9 cellular contexts compared by ENCODE assay signal in the genomic region with DNA sequence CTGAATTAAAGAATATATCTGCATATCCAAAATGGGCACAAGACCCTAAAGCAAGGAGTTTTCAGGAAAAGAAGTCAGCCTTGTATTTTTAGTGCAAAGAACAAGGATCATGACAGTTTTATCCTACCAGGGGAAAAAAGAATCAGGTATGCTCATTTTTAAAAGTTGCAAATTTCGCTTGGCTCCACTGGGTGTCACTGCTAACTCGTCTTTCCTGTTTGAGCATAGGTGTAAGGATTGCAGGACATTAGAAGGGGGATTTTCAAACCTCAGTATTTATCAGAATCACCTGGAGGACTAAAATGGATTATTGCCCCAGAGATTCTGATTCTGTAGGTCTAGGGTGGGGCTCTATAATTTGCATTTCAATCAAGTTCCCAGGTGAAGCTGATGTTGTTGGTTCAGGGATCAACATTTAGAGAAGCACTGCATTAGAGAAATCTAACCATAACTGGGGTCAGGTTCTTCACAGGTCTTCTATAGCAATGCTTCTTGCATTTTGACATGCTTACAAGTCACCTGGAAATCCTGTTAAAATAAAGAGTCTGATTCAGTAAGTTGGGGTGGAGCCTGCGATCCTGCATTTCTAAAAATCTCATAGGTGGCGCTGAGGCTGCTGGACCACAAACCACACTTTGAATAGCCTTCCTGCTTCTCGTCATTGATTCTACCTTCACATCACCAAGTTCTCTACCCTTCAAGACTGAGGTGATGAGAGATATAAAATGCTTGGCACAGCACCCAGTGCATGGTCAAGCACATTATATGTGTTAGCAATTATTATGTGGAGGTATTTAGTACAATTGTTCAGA. TPM values are rescaled to one million over a fixed set of nuclear protein-coding genes. Genes with fewer than 3 reads are reported as not detected.
DNase-seq lines count a peak whose midpoint lies in the region; ATAC-seq and TF ChIP-seq lines count a peak whose summit lies in the region.
"Had no signal": no experiment of that assay in that cellular context is flagged by ENCODE, and none has a peak within 500 bp of the region (broad histone marks: within the 10 kb centered on the region; RNA-seq: fewer than 3 reads in every experiment).

No MANE protein-coding gene starts in this region.

- no peak overlapping the region for H3K4me3 Mint-ChIP-seq in H9

- no peak overlapping the region for H3K9ac ChIP-seq in H9 (ENCODE audit: extremely low read depth, insufficient read length, low read length)

- intact Hi-C loops in ovary (cut with DNase I) = no loop called here

- H4K8ac ChIP-seq in H9 (replicated peaks; ENCODE audit: insufficient read length, low read depth, low read length) = no peak overlapping the region

- no peaks in the 10 kb centered on the region for H3K9me3 Mint-ChIP-seq in H9

- H4K20me1 ChIP-seq in H9 (ENCODE audit: control insufficient read depth, insufficient read depth, insufficient read length) = no peaks in the 10 kb centered on the region

- no peaks in the 10 kb centered on the region for H3K27me3 Mint-ChIP-seq in H9 (ENCODE audit: low read depth)

- peak; percentile 26 for DNase-seq in Daoy (ENCODE audit: low read depth)
- peak; percentile 28 for DNase-seq in H9
- peak; percentile 39 for DNase-seq in NCI-H2107 (lab: John Stamatoyannopoulos, UW)
- no peak for DNase-seq in astrocyte of the spinal cord (ENCODE audit: low read depth, low spot score)
- DNase-seq in middle frontal gyrus (ENCODE audit: extremely low spot score, low spot score) = peak; percentile 27
- no peak for DNase-seq in activated effector memory CD4-positive, alpha-beta T cell treated with Interleukin-2 at 50 U/mL for 16 hours
- DNase-seq in ovary = no peak

- H3K23ac ChIP-seq in H9 (ENCODE audit: insufficient read length, low read depth, low read length) = no peak overlapping the region

- H3K27ac ChIP-seq in H9 (ENCODE audit: insufficient read length, low read depth, low read length) (no peak overlapping the region), ovary (no peak overlapping the region)
- H3K27ac ChIP-seq: SJSA1 had no signal

- H3T11ph ChIP-seq in H9 (ENCODE audit: low read length) = no peak overlapping the region

- H3K23me2 ChIP-seq in H9 (ENCODE audit: insufficient read length, low read depth, low read length, poor library complexity, severe bottlenecking) = no peaks in the 10 kb centered on the region

- peaks cover 0 to 3% (median 1%) of the 10 kb centered on the region in 3 experiments; a peak in 3 of 7 replicates for H3K36me3 Mint-ChIP-seq in H9 (ENCODE audit: insufficient read depth in 1 of 3, low read depth in 3 of 3)

- H3K9me3 ChIP-seq in H9 (ENCODE audit: control insufficient read depth, low read depth, low read length) (no peaks in the 10 kb centered on the region), ovary (no peaks in the 10 kb centered on the region)
- H3K9me3 ChIP-seq: SJSA1 had no signal

- H3K4ac ChIP-seq in H9 (ENCODE audit: low read depth, low read length) = no peak overlapping the region

- H3K4me3 ChIP-seq in astrocyte of the spinal cord (ENCODE audit: low read depth, low read length) (no peak overlapping the region), ovary (no peak overlapping the region)
- H3K4me3 ChIP-seq: SJSA1 had no signal

- H3K79me1 ChIP-seq in H9 (ENCODE audit: insufficient read depth, low read depth, low read length, poor library complexity, severe bottlenecking) = no peaks in the 10 kb centered on the region

- H2BK5ac ChIP-seq in H9 (ENCODE audit: insufficient read length, low read length) = no peak overlapping the region

- no peak overlapping the region for H2BK120ac ChIP-seq in H9 (ENCODE audit: low read depth, low read length, poor library complexity, severe bottlenecking)

- H3K27ac Mint-ChIP-seq in H9 = no peak overlapping the region

- no peak for TF ChIP-seq POLR2A in ovary (IDR thresholded peaks at IDR 0.05)

- H3K56ac ChIP-seq in H9 (ENCODE audit: insufficient read length, low read depth, low read length) = no peak overlapping the region

- no peak overlapping the region for H2BK20ac ChIP-seq in H9 (ENCODE audit: low read depth, low read length, poor library complexity, severe bottlenecking)

- no peak overlapping the region for H4K91ac ChIP-seq in H9 (ENCODE audit: insufficient read length, low read depth, low read length)

- no peak overlapping the region for H2BK15ac ChIP-seq in H9 (ENCODE audit: low read depth, low read length)

- H3K4me1 Mint-ChIP-seq in H9 = peaks cover 3 to 8% of the 10 kb centered on the region in 2 experiments

- H2BK12ac ChIP-seq in H9 (ENCODE audit: insufficient read length, low read depth, low read length) = no peak overlapping the region

- WGBS in H9 (ENCODE audit: extremely low coverage, insufficient read length, low lambda C conversion rate) = no CpG with 5 or more reads among the region's 5 CpGs
- 39 to 42% (median 40%) methylated on average over 5 of the region's 5 CpGs for WGBS in ovary, 3 donors

- no peak for ATAC-seq in HG03196 (IDR thresholded peaks at IDR 0.05; ENCODE audit: unreplicated experiment)

- H4K5ac ChIP-seq in H9 (ENCODE audit: insufficient read length, low read depth, low read length) = no peak overlapping the region

- H3K79me2 ChIP-seq in H9 (ENCODE audit: insufficient read depth, low read length) = no peaks in the 10 kb centered on the region

- H3K14ac ChIP-seq in H9 (ENCODE audit: insufficient read depth, low read length) = no peak overlapping the region

- no peaks in the 10 kb centered on the region for H3K27me3 ChIP-seq in H9 (ENCODE audit: insufficient read depth, low read length)
- no peaks in the 10 kb centered on the region for H3K27me3 ChIP-seq in ovary

- no peak overlapping the region for H2AK5ac ChIP-seq in H9 (ENCODE audit: insufficient read length, low read length)

- no peak for TF ChIP-seq EP300 in ovary (IDR thresholded peaks at IDR 0.05)

- H3K18ac ChIP-seq in H9 (ENCODE audit: insufficient read length, low read depth, low read length) = no peak overlapping the region

- no peaks in the 10 kb centered on the region for H3K4me1 ChIP-seq in H9 (ENCODE audit: insufficient read depth, low read length)
- no peaks in the 10 kb centered on the region for H3K4me1 ChIP-seq in ovary (ENCODE audit: insufficient read depth)

- TF ChIP-seq CTCF in H9 (conservative IDR thresholded peaks at IDR 0.05) (peak; percentile 76), astrocyte of the spinal cord (IDR thresholded peaks at IDR 0.05; ENCODE audit: low read depth, low read length) (peak; percentile 52), ovary (IDR thresholded peaks at IDR 0.05) (no peak)

- in situ Hi-C loops in astrocyte of the spinal cord (cut with HindIII; ENCODE audit: low sequenced_read_pairs) = no loop called here

- no peak overlapping the region for H3K4me2 ChIP-seq in H9 (ENCODE audit: insufficient read depth, insufficient read length, low read length)

- no peaks in the 10 kb centered on the region for H3K36me3 ChIP-seq in ovary

- H2AFZ ChIP-seq in H9 (ENCODE audit: low read length) = no peak overlapping the region

RNA-seq across cellular contexts. Expression of a gene that starts 39.6 kb away (rescaled TPM):
- total RNA-seq in Daoy (2014; rRNA removed; shearing (Covaris generic)) = 92.9 and 118 TPM in 2 replicates
- total RNA-seq in H9 (2021) (25.2 and 30.7 TPM in 2 replicates), ovary (under 1 TPM in 6 of 7 donors, not detected in 1; 0.23 to 0.94 (median 0.62) TPM)
- polyA plus RNA-seq in ovary = under 1 TPM; 0.47 to 0.70 TPM

Comparison
In these comparisons a context has a peak if more than half of its experiments do, and no peak if none do; other contexts are left out.
1. DNase-seq: peak in Daoy (single experiment), H9 (single experiment), NCI-H2107 (single experiment) and middle frontal gyrus (single experiment); none in astrocyte of the spinal cord (single experiment), activated effector memory CD4-positive, alpha-beta T cell treated with Interleukin-2 at 50 U/mL for 16 hours (single experiment) and ovary (0 of 5).
2. CTCF ChIP-seq: peak in H9 (single experiment) and astrocyte of the spinal cord (single experiment); none in ovary (0 of 3).
3. RNA of a gene that starts 39.6 kb away (total RNA-seq): 92.9 to 118 TPM in Daoy and 25.2 to 30.7 TPM in H9; 0.23 to 0.94 TPM in ovary; every median in the first group is over 10 times any median in the second.